Comparison of ENCODE assay signal across 10 cellular contexts in the genomic region with DNA sequence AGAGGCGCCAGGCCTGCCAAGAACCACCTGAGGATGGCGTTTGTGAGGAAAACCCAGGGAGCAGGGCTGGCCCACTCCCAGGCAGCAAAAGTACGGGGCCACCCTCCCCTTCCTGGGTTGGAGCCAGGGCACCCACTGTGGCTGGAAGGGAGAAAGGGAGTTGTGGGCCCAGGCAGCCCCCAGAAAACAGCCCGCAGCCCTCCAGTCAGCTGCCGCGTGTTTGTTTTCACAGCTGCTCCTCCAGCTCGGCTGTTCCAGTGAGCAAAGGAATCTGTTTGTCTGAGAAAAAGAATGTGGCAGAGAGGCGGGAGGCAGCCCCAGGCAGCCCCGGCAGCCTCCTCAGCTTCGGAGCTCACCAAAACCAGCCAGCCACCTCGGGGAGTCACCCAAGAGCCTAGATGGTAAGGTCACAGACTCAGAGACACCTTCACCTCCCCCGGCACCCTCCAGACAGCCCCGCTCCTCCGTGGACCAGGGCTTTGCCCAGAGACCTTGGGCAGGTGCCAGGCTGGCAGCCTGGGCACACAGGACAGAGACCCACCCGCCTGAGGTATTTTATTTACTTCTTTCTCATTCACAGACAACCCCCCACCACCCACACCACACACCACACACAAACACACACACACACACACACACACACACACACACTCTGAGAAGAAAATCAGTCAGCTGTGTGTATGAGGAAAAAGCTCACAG.
DNase-seq lines count a peak whose midpoint lies in the region; TF ChIP-seq lines count a peak whose summit lies in the region.
"Had no signal": no experiment of that assay in that cellular context is flagged by ENCODE, and none has a peak within 500 bp of the region (broad histone marks: within the 10 kb centered on the region; RNA-seq: fewer than 3 reads in every experiment).

No MANE protein-coding gene starts in this region.

- H3K4me1 ChIP-seq in HUES64 (ENCODE audit: insufficient read depth, low read length) (peaks cover 14% of the 10 kb centered on the region; the same call in 1 of the 2 replicates), mesenchymal stem cell (ENCODE audit: control insufficient read depth, insufficient read depth, low read depth, low read length) (peaks cover 52% of the 10 kb centered on the region)

- H2BK12ac ChIP-seq in mesenchymal stem cell (ENCODE audit: low read length in 2 of 2) = peak overlapping the region in 1 of 2 experiments; percentile 77

- intact Hi-C loops in Calu3 (cut with micrococcal nuclease; ENCODE audit: unreplicated experiment) = no loop called here

- H3K9ac ChIP-seq in HUES64 (ENCODE audit: low read depth, low read length) (0 out of 2 replicates have a peak overlapping the region, but pooled peaks have one; percentile 14), mesenchymal stem cell (ENCODE audit: low read length) (no peak overlapping the region)

- no peaks in the 10 kb centered on the region for H3K27me3 ChIP-seq in HUES64 (ENCODE audit: insufficient read depth, low read length)
- peaks cover 0 to 22% of the 10 kb centered on the region in 2 experiments for H3K27me3 ChIP-seq in mesenchymal stem cell (ENCODE audit: control insufficient read depth in 1 of 2, insufficient read depth in 1 of 2, low read length in 2 of 2)

- peak overlapping the region; percentile 47 for H3K4me2 ChIP-seq in mesenchymal stem cell (ENCODE audit: low read length, poor library complexity, severe bottlenecking)

- DNase-seq in 8988T = peak; percentile 39
- peak; percentile 64 for DNase-seq in dedifferentiated amniotic fluid mesenchymal stem cell (ENCODE audit: extremely low spot score)
- peak; percentile 63 for DNase-seq in mesenchymal stem cell
- DNase-seq in COLO829 (ENCODE audit: low spot score) = no peak
- no peak for DNase-seq in Calu3
- no peak for DNase-seq in NCI-H1048 (lab: John Stamatoyannopoulos, UW)
- no peak for DNase-seq in activated T-cell treated with anti-CD3 and anti-CD28 coated beads, Interleukin-2, amount 50 U/mL, for 1 hour
- DNase-seq: activated naive CD4-positive, alpha-beta T cell; DND-41 had no signal

- peak overlapping the region; percentile 49 for H2AK5ac ChIP-seq in mesenchymal stem cell (ENCODE audit: low read length, severe bottlenecking)

- H3K27me3 Mint-ChIP-seq in Calu3 (ENCODE audit: unreplicated experiment) = no peaks in the 10 kb centered on the region

- no TSS peak for BruUV-seq in Calu3 (replicated peaks; lab: Mats Ljungman, UMichigan)

- no peaks in the 10 kb centered on the region for H3K36me3 ChIP-seq in HUES64 (ENCODE audit: insufficient read depth, low read length)
- no peaks in the 10 kb centered on the region for H3K36me3 ChIP-seq in mesenchymal stem cell (ENCODE audit: control insufficient read depth in 1 of 2, insufficient read depth in 2 of 2, low read depth in 1 of 2, low read length in 2 of 2)

- H3K27ac Mint-ChIP-seq in Calu3 (ENCODE audit: unreplicated experiment) = no peak overlapping the region

- H3K36me3 Mint-ChIP-seq in Calu3 (ENCODE audit: insufficient read depth, unreplicated experiment) = peaks cover 15% of the 10 kb centered on the region

- no peak overlapping the region for H3K23ac ChIP-seq in mesenchymal stem cell (ENCODE audit: low read length in 2 of 2)

- peak overlapping the region; percentile 37 to 46 for H3K4ac ChIP-seq in mesenchymal stem cell (ENCODE audit: low read depth in 1 of 2, low read length in 2 of 2)

- peak overlapping the region; percentile 7 for H2BK15ac ChIP-seq in mesenchymal stem cell (ENCODE audit: low read depth, poor library complexity, severe bottlenecking)

- H3K9me3 ChIP-seq in HUES64 (ENCODE audit: insufficient read depth, low read depth, low read length) = no peaks in the 10 kb centered on the region
- H3K9me3 ChIP-seq in mesenchymal stem cell (ENCODE audit: control insufficient read depth, low read length) = no peaks in the 10 kb centered on the region

- H3K18ac ChIP-seq in mesenchymal stem cell (ENCODE audit: low read depth in 1 of 2, low read length in 2 of 2) = peak overlapping the region; percentile 89 to 90

- 56% methylated on average over 15 of the region's 15 CpGs for WGBS in HUES64
- 40% methylated on average over 2 of the region's 15 CpGs for whole genome bisulfite sequencing in mesenchymal stem cell

- TF ChIP-seq CTCF in Calu3 (IDR thresholded peaks at IDR 0.05; ENCODE audit: unreplicated experiment) = no peak

- no peak overlapping the region for H3K27ac ChIP-seq in HUES64 (ENCODE audit: low read depth, low read length)
- H3K27ac ChIP-seq in mesenchymal stem cell (ENCODE audit: low read length, poor library complexity, severe bottlenecking) = peak overlapping the region; percentile 99

- H4K8ac ChIP-seq in mesenchymal stem cell (ENCODE audit: low read length) = peak overlapping the region; percentile 64

- peak overlapping the region; percentile 34 for H2BK120ac ChIP-seq in mesenchymal stem cell (ENCODE audit: low read depth, low read length)

- H3K9me3 Mint-ChIP-seq in Calu3 (ENCODE audit: low read depth, unreplicated experiment) = no peaks in the 10 kb centered on the region

- peak overlapping the region in 1 of 2 experiments; percentile 55 for H3K14ac ChIP-seq in mesenchymal stem cell (ENCODE audit: low read length in 2 of 2)

- H2AFZ ChIP-seq in mesenchymal stem cell (ENCODE audit: low read depth, low read length) = peak overlapping the region; percentile 42

- no peak overlapping the region for H3K4me3 ChIP-seq in HUES64 (ENCODE audit: low read length)
- no peak overlapping the region for H3K4me3 ChIP-seq in mesenchymal stem cell (ENCODE audit: insufficient read depth in 1 of 2, low read depth in 1 of 2, low read length in 2 of 2)

- no peak overlapping the region for H3K4me3 Mint-ChIP-seq in Calu3 (ENCODE audit: low read depth, unreplicated experiment)

- no peaks in the 10 kb centered on the region for H3K79me1 ChIP-seq in mesenchymal stem cell (replicated peaks; ENCODE audit: low read length, poor library complexity, severe bottlenecking)

- CTCF ChIA-PET in Calu3 (lab: Charles Lee) = interaction anchor here (1.1 kb wide), 1 partner anchor 254 kb away, joined by 4 read pairs; no protein-coding TSS in a partner anchor

- peak overlapping the region; percentile 92 for H4K91ac ChIP-seq in mesenchymal stem cell (ENCODE audit: low read length)

- peaks cover 10% of the 10 kb centered on the region for H3K4me1 Mint-ChIP-seq in Calu3 (ENCODE audit: low read depth, unreplicated experiment)

- H2BK5ac ChIP-seq in mesenchymal stem cell (ENCODE audit: low read depth, low read length, poor library complexity, severe bottlenecking) = peak overlapping the region; percentile 97

Comparison
In these comparisons a context has a peak if more than half of its experiments do, and no peak if none do; other contexts are left out.
1. DNase-seq: peak in 8988T (single experiment), dedifferentiated amniotic fluid mesenchymal stem cell (single experiment) and mesenchymal stem cell (single experiment); none in COLO829 (single experiment), Calu3 (single experiment), NCI-H1048 (single experiment) and activated T-cell treated with anti-CD3 and anti-CD28 coated beads, Interleukin-2, amount 50 U/mL, for 1 hour (single experiment).